11 cellular contexts compared by ENCODE assay signal in the genomic region with DNA sequence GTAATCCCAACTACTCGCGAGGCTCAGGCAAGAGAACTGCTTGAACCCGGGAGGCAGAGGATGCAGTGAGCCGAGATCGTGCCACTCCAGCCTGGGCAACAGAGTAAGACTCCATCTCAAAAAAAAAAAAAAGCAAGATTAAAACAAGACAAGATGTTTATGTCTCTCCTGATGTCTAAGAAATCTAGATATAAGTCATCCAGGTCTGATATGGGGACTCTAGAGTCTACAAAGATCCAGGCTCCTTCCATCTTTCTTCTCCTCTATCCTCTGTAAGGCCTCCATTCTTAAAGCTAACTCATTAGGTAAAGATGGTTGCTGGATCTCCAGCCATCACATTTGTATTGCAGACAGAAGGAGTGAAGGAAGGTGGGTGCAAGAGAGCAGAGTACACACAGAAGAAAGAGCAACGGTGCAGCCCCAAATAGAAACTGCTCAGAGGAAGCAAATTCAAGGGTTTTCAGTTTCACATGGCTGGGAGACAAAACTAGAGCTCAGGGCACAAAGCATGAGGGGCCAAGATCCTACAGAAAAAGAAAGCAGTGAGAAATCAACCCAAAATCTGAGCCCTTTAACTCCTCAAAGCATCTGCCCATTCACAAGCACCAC. TPM values are rescaled to one million over a fixed set of nuclear protein-coding genes. Genes with fewer than 3 reads are reported as not detected.
DNase-seq lines count a peak whose midpoint lies in the region; ATAC-seq, FAIRE-seq and TF ChIP-seq lines count a peak whose summit lies in the region.
"Had no signal": no experiment of that assay in that cellular context is flagged by ENCODE, and none has a peak within 500 bp of the region (broad histone marks: within the 10 kb centered on the region; RNA-seq: fewer than 3 reads in every experiment).

No MANE protein-coding gene starts in this region.

- ATAC-seq in GM21381 (IDR thresholded peaks at IDR 0.05; ENCODE audit: unreplicated experiment) (peak; percentile 79), HG03196 (IDR thresholded peaks at IDR 0.05; ENCODE audit: unreplicated experiment) (peak; percentile 86)
- ATAC-seq in activated naive CD8-positive, alpha-beta T cell treated with anti-CD3 and anti-CD28 coated beads, Interleukin-2, amount 50 U/mL, for 24 hours: peak; percentile 70

- peak; percentile 100 for FAIRE-seq in GM18507 (lab: Jason Lieb, UNC)

- H3K4me3 Mint-ChIP-seq in activated naive CD8-positive, alpha-beta T cell treated with anti-CD3 and anti-CD28 coated beads, Interleukin-2, amount 50 U/mL, for 24 hours: peak overlapping the region; percentile 44

- DNase-seq in GM18507 (ENCODE audit: extremely low spot score, insufficient read length, low read depth) (no peak), GM23248 (no peak), SKM-1 (lab: John Stamatoyannopoulos, UW; ENCODE audit: unreplicated experiment) (no peak), NCI-H748 treated with DMSO at 0.1 percent for 48 hours (lab: John Stamatoyannopoulos, UW) (no peak), mammary epithelial cell (no peak)
- DNase-seq in activated naive CD8-positive, alpha-beta T cell treated with anti-CD3 and anti-CD28 coated beads, Interleukin-2, amount 50 U/mL, for 24 hours: no peak
- DNase-seq: NCI-H2227 treated with DMSO at 0.1 percent for 48 hours, occipital lobe, stomach had no signal

- H3K36me3 Mint-ChIP-seq in activated naive CD8-positive, alpha-beta T cell treated with anti-CD3 and anti-CD28 coated beads, Interleukin-2, amount 50 U/mL, for 24 hours (ENCODE audit: low read depth): no peaks in the 10 kb centered on the region

- BruUV-seq in mammary epithelial cell (replicated peaks; lab: Mats Ljungman, UMichigan): no TSS peak

- CTCF ChIA-PET in mammary epithelial cell (lab: Charles Lee; ENCODE audit: low non-redundant PET): no interaction called here

- TF ChIP-seq CTCF in mammary epithelial cell (conservative IDR thresholded peaks at IDR 0.05 in 1 of 2, IDR thresholded peaks at IDR 0.05 in 1 of 2; ENCODE audit: extremely low read depth in 1 of 2, insufficient read depth in 1 of 2, low read depth in 1 of 2, low read length in 2 of 2): no peak

- H3K27me3 ChIP-seq in GM23248 (replicated peaks; ENCODE audit: insufficient read depth) (no peaks in the 10 kb centered on the region), mammary epithelial cell (ENCODE audit: insufficient read depth, low read length) (no peaks in the 10 kb centered on the region)
- H3K27me3 ChIP-seq: stomach had no signal

- no peak overlapping the region for H3K4me2 ChIP-seq in GM23248 (ENCODE audit: unreplicated experiment)
- no peak overlapping the region for H3K4me2 ChIP-seq in mammary epithelial cell (ENCODE audit: insufficient read depth, low read depth, low read length)

- no peak overlapping the region for H2AFZ ChIP-seq in GM23248
- H2AFZ ChIP-seq in mammary epithelial cell (ENCODE audit: low read depth, low read length): no peak overlapping the region

- H3K27me3 Mint-ChIP-seq in activated naive CD8-positive, alpha-beta T cell treated with anti-CD3 and anti-CD28 coated beads, Interleukin-2, amount 50 U/mL, for 24 hours: no peaks in the 10 kb centered on the region

- dilution Hi-C loops in mammary epithelial cell (cut with HindIII; ENCODE audit: low sequenced_read_pairs): no loop called here

- H3K36me3 ChIP-seq in GM23248 (ENCODE audit: low read depth) (no peaks in the 10 kb centered on the region), mammary epithelial cell (ENCODE audit: insufficient read depth, low read length) (no peaks in the 10 kb centered on the region)
- H3K36me3 ChIP-seq: stomach had no signal

- H3K79me2 ChIP-seq in GM23248 (ENCODE audit: insufficient read depth) (peaks cover 12% of the 10 kb centered on the region; the same call in 1 of the 2 replicates), mammary epithelial cell (ENCODE audit: insufficient read depth, low read length) (peaks cover 67% of the 10 kb centered on the region)

- no peaks in the 10 kb centered on the region for H3K9me2 ChIP-seq in GM23248 (ENCODE audit: insufficient read depth)

- H3K27ac Mint-ChIP-seq in activated naive CD8-positive, alpha-beta T cell treated with anti-CD3 and anti-CD28 coated beads, Interleukin-2, amount 50 U/mL, for 24 hours: peak overlapping the region; percentile 50

- H3K4me3 ChIP-seq in GM23248 (no peak overlapping the region), mammary epithelial cell (replicated peaks in 1 of 3; ENCODE audit: insufficient read depth in 1 of 3, low read depth in 2 of 3, low read length in 3 of 3) (no peak overlapping the region)
- H3K4me3 ChIP-seq: stomach had no signal

- H3F3A ChIP-seq in GM23248 (ENCODE audit: insufficient read depth): peaks cover 23% of the 10 kb centered on the region

- H3K9ac ChIP-seq in GM23248: no peak overlapping the region
- no peak overlapping the region for H3K9ac ChIP-seq in mammary epithelial cell (ENCODE audit: insufficient read depth, low read length)

- WGBS in GM23248 (ENCODE audit: low coverage in 1 of 2, low lambda C conversion rate in 2 of 2, missing lambda C conversion rate in 2 of 2), 2 experiments: 98 to 99% methylated on average over 6 of the region's 6 CpGs
- 100% methylated on average over 3 of the region's 6 CpGs for whole genome bisulfite sequencing in mammary epithelial cell (ENCODE audit: low coverage, missing lambda C conversion rate)

- H3K9me3 ChIP-seq in GM23248 (ENCODE audit: low read depth) (no peaks in the 10 kb centered on the region), mammary epithelial cell (replicated peaks; ENCODE audit: insufficient read depth, low read length) (no peaks in the 10 kb centered on the region)
- H3K9me3 ChIP-seq: stomach had no signal

- H4K20me1 ChIP-seq in GM23248 (ENCODE audit: insufficient read depth): no peaks in the 10 kb centered on the region
- H4K20me1 ChIP-seq in mammary epithelial cell (ENCODE audit: insufficient read depth, low read length): no peaks in the 10 kb centered on the region

- no peaks in the 10 kb centered on the region for H3K9me3 Mint-ChIP-seq in activated naive CD8-positive, alpha-beta T cell treated with anti-CD3 and anti-CD28 coated beads, Interleukin-2, amount 50 U/mL, for 24 hours

- in situ Hi-C loops in GM23248 (cut with MboI) (no loop called here), mammary epithelial cell (cut with MboI; ENCODE audit: low sequenced_read_pairs in 2 of 2) (no loop called here)

- intact Hi-C loops in mammary epithelial cell (cut with micrococcal nuclease): loop anchor here (2.0 kb wide), 1 partner anchor 57 kb away; the partner anchor contains the start of gene USP6NL

- no peak overlapping the region for H3K27ac ChIP-seq in GM23248
- no peak overlapping the region for H3K27ac ChIP-seq in mammary epithelial cell (ENCODE audit: insufficient read depth, low read depth, low read length)

- H3K4me1 ChIP-seq in GM23248 (ENCODE audit: insufficient read depth) (peaks cover 17% of the 10 kb centered on the region), mammary epithelial cell (ENCODE audit: insufficient read depth, low read length) (peaks cover 22% of the 10 kb centered on the region)

- H3K4me1 Mint-ChIP-seq in activated naive CD8-positive, alpha-beta T cell treated with anti-CD3 and anti-CD28 coated beads, Interleukin-2, amount 50 U/mL, for 24 hours: peaks cover 47% of the 10 kb centered on the region

RNA-seq across cellular contexts. Expression of gene USP6NL, which starts 57.6 kb away (rescaled TPM):
- total RNA-seq in GM23248 (2014; rRNA removed; shearing (Covaris generic)): 7.3 and 9.2 TPM in 2 replicates
- polyA plus RNA-seq in GM23248 (2016; fragmentation: Nextera tagmentation; extraction: Ambion mirVana) (4.4 and 4.8 TPM in 2 replicates), mammary epithelial cell (7.2 TPM)
- 10 to 100 TPM; 12.2 to 13.9 TPM for total RNA-seq in mammary epithelial cell
- polyA minus RNA-seq in mammary epithelial cell: 13.4 TPM
